Comparison of ENCODE assay signal across 1 cellular context in the genomic region with DNA sequence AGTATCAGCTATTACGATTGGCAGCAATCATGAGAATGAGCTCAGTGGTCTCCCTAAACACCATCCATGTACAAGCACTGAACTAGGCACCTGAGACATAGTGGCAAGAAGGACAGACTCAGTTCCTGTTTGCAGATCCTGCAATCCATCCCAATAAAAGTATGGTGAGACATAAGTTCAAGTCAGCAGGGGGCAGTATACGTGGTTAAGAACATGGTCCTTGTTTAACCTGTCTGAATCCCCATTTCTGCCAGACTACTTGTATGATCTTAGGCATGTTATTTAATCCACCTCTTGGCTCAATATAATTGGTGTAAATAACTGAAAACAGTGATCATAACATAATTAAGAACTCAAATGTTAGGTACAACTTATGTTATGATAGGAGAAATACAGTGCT.
TF ChIP-seq lines count a peak whose summit lies in the region.

No MANE protein-coding gene starts in this region.

TF ChIP-seq in HepG2, 621 proteins besides CTCF, POLR2A, EP300 and RAD21:
- TF ChIP-seq ZNF646 (CRISPR knock-in tag; IDR thresholded peaks at IDR 0.05) (no peak), ZNF556 (CRISPR knock-in tag; IDR thresholded peaks at IDR 0.05; ENCODE audit: borderline replicate concordance) (no peak), ZNF652 (CRISPR knock-in tag; IDR thresholded peaks at IDR 0.05; ENCODE audit: borderline replicate concordance, low read depth) (no peak), PLRG1 (conservative IDR thresholded peaks at IDR 0.05) (no peak), MXD4 (CRISPR knock-in tag; IDR thresholded peaks at IDR 0.05) (no peak), SMC3 (IDR thresholded peaks at IDR 0.05; ENCODE audit: low read length) (no peak), ZSCAN31 (CRISPR knock-in tag; IDR thresholded peaks at IDR 0.05; ENCODE audit: low read depth) (no peak), ZNF703 (CRISPR knock-in tag; IDR thresholded peaks at IDR 0.05; ENCODE audit: borderline replicate concordance) (no peak), YY1 (IDR thresholded peaks at IDR 0.05; ENCODE audit: insufficient read depth, insufficient replicate concordance, low read depth, low read length) (no peak), ZMYM3 (CRISPR knock-in tag; IDR thresholded peaks at IDR 0.05) (no peak), THAP11 (CRISPR knock-in tag; IDR thresholded peaks at IDR 0.05) (no peak), ZNF597 (CRISPR knock-in tag; IDR thresholded peaks at IDR 0.05) (no peak), ZNF180 (CRISPR knock-in tag; IDR thresholded peaks at IDR 0.05; ENCODE audit: borderline replicate concordance, low read depth) (no peak), MEIS1 (CRISPR knock-in tag; IDR thresholded peaks at IDR 0.05; ENCODE audit: borderline replicate concordance) (no peak), GATAD2A (CRISPR knock-in tag; IDR thresholded peaks at IDR 0.05) (no peak), ZBTB37 (CRISPR knock-in tag; IDR thresholded peaks at IDR 0.05) (no peak), CHCHD3 (CRISPR knock-in tag; IDR thresholded peaks at IDR 0.05) (no peak)
- TF ChIP-seq, protein P1, sequence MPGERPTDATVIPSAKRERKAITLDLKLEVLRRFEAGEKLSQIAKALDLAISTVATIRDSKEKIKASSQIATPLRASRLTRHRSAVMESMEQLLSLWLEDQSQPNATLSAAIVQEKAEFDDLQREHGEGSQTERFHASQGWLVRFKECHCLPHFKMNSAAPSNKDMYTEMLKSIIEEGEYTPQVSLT (CRISPR knock-in tag; IDR thresholded peaks at IDR 0.05; ENCODE audit: borderline replicate concordance, low read depth): no peak
